8 cellular contexts compared by ENCODE assay signal in the genomic region with DNA sequence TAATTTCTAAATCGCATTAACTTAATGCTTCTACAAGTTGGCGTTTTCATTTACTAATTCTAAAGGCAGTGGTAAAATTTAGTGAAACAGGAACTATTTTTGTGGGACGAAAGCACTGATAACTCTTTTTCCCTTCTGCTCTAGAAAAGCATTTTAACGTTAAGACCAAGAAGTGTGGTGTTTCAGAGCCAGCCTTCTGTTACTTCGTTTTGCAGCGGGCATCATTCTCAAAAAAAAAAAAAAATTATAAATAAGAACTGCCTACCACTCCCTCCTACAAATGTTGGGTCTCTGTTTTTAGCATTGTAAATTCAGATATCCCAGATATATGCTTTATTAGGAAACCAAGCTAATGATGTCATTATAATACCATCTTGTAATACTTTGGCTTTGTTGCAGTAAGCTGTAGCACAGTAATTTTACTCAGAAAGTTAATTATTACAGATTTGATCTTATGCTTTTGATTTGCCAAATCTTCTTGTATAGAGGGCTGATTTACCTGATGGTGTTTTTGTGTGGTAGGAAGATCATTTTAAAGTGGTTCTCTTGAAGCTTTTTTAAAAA. TPM values are rescaled to one million over a fixed set of nuclear protein-coding genes. Genes with fewer than 3 reads are reported as not detected.
DNase-seq lines count a peak whose midpoint lies in the region; ATAC-seq and TF ChIP-seq lines count a peak whose summit lies in the region.

No MANE protein-coding gene starts in this region.

- CTCF ChIA-PET in HEK293T (lab: Yijun Ruan, JAX): interaction anchor here (0.8 kb wide), 1 partner anchor 78 kb away, joined by 3 read pairs; no protein-coding TSS in a partner anchor

- DNase-seq in CD4-positive, CD25-positive, alpha-beta regulatory T cell: no peak
- DNase-seq in M059J (ENCODE audit: low read depth) (peak; percentile 4), neural crest cell (ENCODE audit: low read depth, low spot score) (no peak), HEK293T (ENCODE audit: extremely low spot score) (no peak), pons (ENCODE audit: low spot score) (no peak), sciatic nerve (ENCODE audit: low spot score) (no peak)

- peaks cover 4% of the 10 kb centered on the region for H3K27me3 Mint-ChIP-seq in CD4-positive, CD25-positive, alpha-beta regulatory T cell
- peaks cover 4% of the 10 kb centered on the region for H3K27me3 Mint-ChIP-seq in neural crest cell (ENCODE audit: low read depth)

- peaks cover 4% of the 10 kb centered on the region for H3K36me3 Mint-ChIP-seq in CD4-positive, CD25-positive, alpha-beta regulatory T cell
- H3K36me3 Mint-ChIP-seq in neural crest cell (ENCODE audit: low read depth): peaks cover 3% of the 10 kb centered on the region

- H3K4me3 ChIP-seq in CD4-positive, CD25-positive, alpha-beta regulatory T cell (ENCODE audit: low read depth, low read length): peak overlapping the region; percentile 96
- H3K4me3 ChIP-seq in ectodermal cell (ENCODE audit: insufficient read depth, low read depth, low read length): peak overlapping the region; percentile 79

- intact Hi-C loops in sciatic nerve (cut with DNase I): no loop called here

- H3K4me3 Mint-ChIP-seq in CD4-positive, CD25-positive, alpha-beta regulatory T cell: peak overlapping the region; percentile 89 to 96 (median 94)
- H3K4me3 Mint-ChIP-seq in neural crest cell: peak overlapping the region; percentile 94

- POLR2A ChIA-PET in HEK293T (lab: Yijun Ruan, JAX): no interaction called here

- peak overlapping the region; percentile 92 for H3K27ac ChIP-seq in CD4-positive, CD25-positive, alpha-beta regulatory T cell (ENCODE audit: insufficient read depth, low read length, poor library complexity, severe bottlenecking)
- no peak overlapping the region for H3K27ac ChIP-seq in ectodermal cell (ENCODE audit: insufficient read depth, low read depth, low read length, poor library complexity, severe bottlenecking)

- H3K36me3 ChIP-seq in CD4-positive, CD25-positive, alpha-beta regulatory T cell (ENCODE audit: control insufficient read depth, insufficient read depth, low read length): peaks cover 4% of the 10 kb centered on the region
- H3K36me3 ChIP-seq in ectodermal cell (ENCODE audit: control insufficient read depth, insufficient read depth, low read length): no peaks in the 10 kb centered on the region

- peaks cover 20 to 55% (median 39%) of the 10 kb centered on the region in 4 donors for H3K4me1 Mint-ChIP-seq in CD4-positive, CD25-positive, alpha-beta regulatory T cell
- peaks cover 21% of the 10 kb centered on the region for H3K4me1 Mint-ChIP-seq in neural crest cell

- peak overlapping the region; percentile 94 to 98 (median 97) for H3K27ac Mint-ChIP-seq in CD4-positive, CD25-positive, alpha-beta regulatory T cell
- no peak overlapping the region for H3K27ac Mint-ChIP-seq in neural crest cell (ENCODE audit: unreplicated experiment)

- WGBS in ectodermal cell, 2 experiments: 28 to 43% methylated on average over 4 to 6 of the region's 6 CpGs

- H3K4me1 ChIP-seq in CD4-positive, CD25-positive, alpha-beta regulatory T cell (ENCODE audit: control insufficient read depth, insufficient read depth, low read length, poor library complexity, severe bottlenecking): peaks cover 34% of the 10 kb centered on the region
- peaks cover 4% of the 10 kb centered on the region for H3K4me1 ChIP-seq in ectodermal cell (ENCODE audit: control insufficient read depth, insufficient read depth, low read length)

- H3K9me3 Mint-ChIP-seq in CD4-positive, CD25-positive, alpha-beta regulatory T cell: peaks cover 0 to 3% (median 0%) of the 10 kb centered on the region in 7 donors
- no peaks in the 10 kb centered on the region for H3K9me3 Mint-ChIP-seq in neural crest cell

- no peak for TF ChIP-seq CTCF in neural crest cell (conservative IDR thresholded peaks at IDR 0.05)

- no peak for ATAC-seq in CD4-positive, CD25-positive, alpha-beta regulatory T cell (ENCODE audit: low read depth in 2 of 2)
- ATAC-seq in sciatic nerve (no peak), GM21423 (IDR thresholded peaks at IDR 0.05; ENCODE audit: unreplicated experiment) (no peak)

- no peaks in the 10 kb centered on the region for H3K9me3 ChIP-seq in CD4-positive, CD25-positive, alpha-beta regulatory T cell (ENCODE audit: control insufficient read depth in 2 of 2, low read length in 2 of 2)
- H3K9me3 ChIP-seq in ectodermal cell (ENCODE audit: control insufficient read depth, low read length): no peaks in the 10 kb centered on the region

- H3K27me3 ChIP-seq in CD4-positive, CD25-positive, alpha-beta regulatory T cell (ENCODE audit: control insufficient read depth, insufficient read depth, low read length): peaks cover 7% of the 10 kb centered on the region
- H3K27me3 ChIP-seq in ectodermal cell (ENCODE audit: control insufficient read depth, insufficient read depth, low read length, poor library complexity, severe bottlenecking): peaks cover 33% of the 10 kb centered on the region

TF ChIP-seq in HEK293T, 16 proteins besides CTCF, POLR2A, EP300 and RAD21:
- TF ChIP-seq HDGF (IDR thresholded peaks at IDR 0.05; ENCODE audit: borderline replicate concordance) (no peak), TARDBP (IDR thresholded peaks at IDR 0.05) (no peak), FOXM1 (IDR thresholded peaks at IDR 0.05; ENCODE audit: borderline replicate concordance) (no peak), ZNF384 (IDR thresholded peaks at IDR 0.05) (no peak)

RNA-seq across cellular contexts. Expression of a gene that starts 1.6 kb away (rescaled TPM):
- 151 TPM for total RNA-seq in CD4-positive, CD25-positive, alpha-beta regulatory T cell
- 10 to 100 TPM; 26.8 to 51.6 (median 37.1) TPM for polyA plus RNA-seq in CD4-positive, CD25-positive, alpha-beta regulatory T cell
- total RNA-seq in M059J (2014; rRNA removed; shearing (Covaris generic)): 33.9 and 47.8 TPM in 2 replicates
- 22.9 TPM for polyA plus RNA-seq in ectodermal cell (2013, experiment 1 of 4)
- 20.8 TPM for polyA plus RNA-seq in ectodermal cell (2013, experiment 2 of 4)
- 17.9 TPM for polyA plus RNA-seq in ectodermal cell (2013, experiment 3 of 4)
- 20.1 TPM for polyA plus RNA-seq in ectodermal cell (2013, experiment 4 of 4)
- total RNA-seq in neural crest cell (46.2 and 51.7 TPM in 2 replicates), sciatic nerve (58.7 TPM)
